In the genomic region with DNA sequence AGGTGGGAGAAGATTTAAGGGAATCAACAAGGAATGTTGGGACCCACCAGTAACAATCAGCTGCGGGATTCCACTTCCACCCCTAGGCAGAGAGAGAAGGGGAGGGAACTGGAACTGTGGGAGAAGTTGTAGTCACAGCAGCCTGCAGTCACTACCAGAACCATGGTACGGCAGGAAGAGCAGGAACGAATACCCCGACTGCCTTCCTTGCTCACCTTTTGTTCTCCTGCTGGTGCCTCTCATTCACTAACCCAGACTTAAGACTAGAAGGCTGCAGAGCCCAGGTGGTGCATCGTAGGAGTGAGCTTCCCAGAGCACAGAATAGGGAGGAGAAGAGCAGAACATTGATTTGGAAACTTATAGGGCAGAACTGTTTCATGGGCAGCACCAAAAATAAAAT, we compare ENCODE assay signal across 24 cellular contexts.
"Had no signal": no experiment of that assay in that cellular context is flagged by ENCODE, and none has a peak within 500 bp of the region (broad histone marks: within the 10 kb centered on the region; RNA-seq: fewer than 3 reads in every experiment).

No MANE protein-coding gene starts in this region.

- H3K4me1 ChIP-seq: upper lobe of left lung had no signal

- H3K4me3 ChIP-seq: thoracic aorta, upper lobe of left lung, vagina had no signal

- DNase-seq: activated CD4-positive, alpha-beta memory T cell treated with anti-CD3 and anti-CD28 coated beads for 36 hours; activated CD4-positive, alpha-beta T cell treated with anti-CD3 and anti-CD28 coated beads, Interleukin-2, amount 10 ng/mL, durations not matched to agents 24 days and 14 days; activated CD8-positive, alpha-beta memory T cell treated with anti-CD3 and anti-CD28 coated beads, Interleukin-2, amount 50 U/mL, for 48 hours; activated gamma-delta T cell; activated naive CD4-positive, alpha-beta T cell treated with anti-CD3 and anti-CD28 coated beads, Interleukin-2, amount 10 ng/mL, durations not matched to agents 7 days and 5 days; activated naive CD8-positive, alpha-beta T cell treated with anti-CD3 and anti-CD28 coated beads, Interleukin-2, amount 50 U/mL, for 24 hours; activated T-cell treated with anti-CD3 and anti-CD28 coated beads, Interleukin-2, amount 50 U/mL, for 24 hours; dermis blood vessel endothelial cell; effector CD4-positive, alpha-beta T cell; glutamatergic neuron; right cardiac atrium; stimulated activated CD4-positive, alpha-beta T cell treated with anti-CD3 and anti-CD28 coated beads, Interleukin-4, amount 100 ng/mL, for 1 hour; stimulated activated naive CD8-positive, alpha-beta T cell treated with anti-CD3 and anti-CD28 coated beads, Interleukin-15, Interleukin-2, amounts not matched to agents 100 U/mL and 50 U/mL, for 24 hours; SW 1271; T-helper 9 cell; upper lobe of left lung had no signal

- H3K36me3 Mint-ChIP-seq: activated CD4-positive, alpha-beta memory T cell treated with anti-CD3 and anti-CD28 coated beads for 36 hours; activated naive CD4-positive, alpha-beta T cell treated with anti-CD3 and anti-CD28 coated beads, Interleukin-2, amount 10 ng/mL, durations not matched to agents 7 days and 5 days; memory B cell; natural killer cell treated with Interleukin-12 subunit alpha and Interleukin-12 subunit beta and Interleukin-15 and Interleukin-18, amount 100 ng/mL, for 72 hours had no signal

- H3K9me3 ChIP-seq: thoracic aorta, upper lobe of left lung, vagina had no signal

- H3K27me3 Mint-ChIP-seq: activated CD4-positive, alpha-beta memory T cell treated with anti-CD3 and anti-CD28 coated beads for 36 hours; activated naive CD4-positive, alpha-beta T cell treated with anti-CD3 and anti-CD28 coated beads, Interleukin-2, amount 10 ng/mL, durations not matched to agents 7 days and 5 days; activated T-cell treated with anti-CD3 and anti-CD28 coated beads, Interleukin-2, amount 50 U/mL, for 24 hours; memory B cell had no signal

- H3K27me3 ChIP-seq: upper lobe of left lung, vagina had no signal

- ATAC-seq: activated CD4-positive, CD25-positive, alpha-beta regulatory T cell treated with anti-CD3 and anti-CD28 coated beads, Interleukin-2, amount 50 U/mL, for 24 hours; activated naive CD8-positive, alpha-beta T cell treated with anti-CD3 and anti-CD28 coated beads, Interleukin-2, amount 50 U/mL, for 24 hours; natural killer cell treated with Interleukin-12 subunit alpha and Interleukin-12 subunit beta and Interleukin-15 and Interleukin-18, amount 100 ng/mL, for 72 hours; stimulated activated naive CD8-positive, alpha-beta T cell treated with anti-CD3 and anti-CD28 coated beads, Interleukin-15, Interleukin-2, amounts not matched to agents 100 U/mL and 50 U/mL, for 24 hours had no signal

- H3K4me3 Mint-ChIP-seq: activated CD4-positive, alpha-beta memory T cell treated with anti-CD3 and anti-CD28 coated beads for 36 hours; activated CD4-positive, alpha-beta T cell treated with anti-CD3 and anti-CD28 coated beads, Interleukin-2, amount 10 ng/mL, durations not matched to agents 24 days and 14 days; activated naive CD4-positive, alpha-beta T cell treated with anti-CD3 and anti-CD28 coated beads, Interleukin-2, amount 10 ng/mL, durations not matched to agents 7 days and 5 days; activated naive CD8-positive, alpha-beta T cell treated with anti-CD3 and anti-CD28 coated beads, Interleukin-2, amount 50 U/mL, for 24 hours; activated T-cell treated with anti-CD3 and anti-CD28 coated beads, Interleukin-2, amount 50 U/mL, for 24 hours; memory B cell; natural killer cell treated with Interleukin-12 subunit alpha and Interleukin-12 subunit beta and Interleukin-15 and Interleukin-18, amount 100 ng/mL, for 72 hours; T-helper 1 cell treated with Interleukin-12 subunit alpha and Interleukin-12 subunit beta and Interleukin-4 antibody, amounts not matched to agents 30 μg/mL and 1 μg/mL, for 36 hours had no signal

- H3K27ac Mint-ChIP-seq: activated CD4-positive, alpha-beta memory T cell treated with anti-CD3 and anti-CD28 coated beads for 36 hours; activated CD4-positive, alpha-beta T cell treated with anti-CD3 and anti-CD28 coated beads, Interleukin-2, amount 10 ng/mL, durations not matched to agents 24 days and 14 days; activated naive CD4-positive, alpha-beta T cell treated with anti-CD3 and anti-CD28 coated beads, Interleukin-2, amount 10 ng/mL, durations not matched to agents 7 days and 5 days; activated naive CD8-positive, alpha-beta T cell treated with anti-CD3 and anti-CD28 coated beads, Interleukin-2, amount 50 U/mL, for 24 hours; activated T-cell treated with anti-CD3 and anti-CD28 coated beads, Interleukin-2, amount 50 U/mL, for 24 hours; memory B cell; natural killer cell treated with Interleukin-12 subunit alpha and Interleukin-12 subunit beta and Interleukin-15 and Interleukin-18, amount 100 ng/mL, for 72 hours; T-helper 1 cell treated with Interleukin-12 subunit alpha and Interleukin-12 subunit beta and Interleukin-4 antibody, amounts not matched to agents 30 μg/mL and 1 μg/mL, for 36 hours had no signal

- H3K27ac ChIP-seq: epithelial cell of prostate, thoracic aorta, upper lobe of left lung, vagina, VCaP had no signal

- H3K9me3 Mint-ChIP-seq: activated CD4-positive, alpha-beta memory T cell treated with anti-CD3 and anti-CD28 coated beads for 36 hours; activated naive CD4-positive, alpha-beta T cell treated with anti-CD3 and anti-CD28 coated beads, Interleukin-2, amount 10 ng/mL, durations not matched to agents 7 days and 5 days; activated naive CD8-positive, alpha-beta T cell treated with anti-CD3 and anti-CD28 coated beads, Interleukin-2, amount 50 U/mL, for 24 hours; activated T-cell treated with anti-CD3 and anti-CD28 coated beads, Interleukin-2, amount 50 U/mL, for 24 hours; memory B cell; natural killer cell treated with Interleukin-12 subunit alpha and Interleukin-12 subunit beta and Interleukin-15 and Interleukin-18, amount 100 ng/mL, for 72 hours; T-helper 1 cell treated with Interleukin-12 subunit alpha and Interleukin-12 subunit beta and Interleukin-4 antibody, amounts not matched to agents 30 μg/mL and 1 μg/mL, for 36 hours had no signal

- H3K36me3 ChIP-seq: thoracic aorta, upper lobe of left lung, vagina had no signal
